8 cellular contexts compared by ENCODE assay signal in genomic region chr1:1504777-1505365, GRCh38. TPM values are rescaled to one million over a fixed set of nuclear protein-coding genes. Genes with fewer than 3 reads are reported as not detected.
DNase-seq lines count a peak whose midpoint lies in the region; TF ChIP-seq lines count a peak whose summit lies in the region.
"Not testable (repeated sequence)": the region's sequence is repeated elsewhere in the genome, so short reads cannot be mapped to it uniquely, and the experiment has no call there.

No MANE protein-coding gene starts in this region.

- H4K20me1 ChIP-seq in smooth muscle cell (ENCODE audit: low read depth): not testable (repeated sequence)

- not testable (repeated sequence) for H3K4me1 ChIP-seq in SJSA1 (replicated peaks); effector memory CD4-positive, alpha-beta T cell (ENCODE audit: control insufficient read depth, insufficient read depth, low read length, poor library complexity, severe bottlenecking); smooth muscle cell (ENCODE audit: low read depth)

- DNase-seq in NCI-H146 treated with DMSO at 0.1 percent for 48 hours (lab: John Stamatoyannopoulos, UW; ENCODE audit: unreplicated experiment) (peak; percentile 43), SJSA1 (ENCODE audit: low read depth in 1 of 2, low spot score in 2 of 2) (peak; percentile 59 to 79), left kidney (ENCODE audit: low read depth, low spot score) (peak; percentile 90), smooth muscle cell (lab: John Stamatoyannopoulos, UW; ENCODE audit: unreplicated experiment) (peak; percentile 30)
- DNase-seq in activated T-cell treated with anti-CD3 and anti-CD28 coated beads, Interleukin-2, amount 50 U/mL, for 1 hour: peak; percentile 78
- DNase-seq in effector memory CD4-positive, alpha-beta T cell: peak; percentile 42 to 68 (median 64)

- H3K79me2 ChIP-seq in smooth muscle cell (ENCODE audit: low read depth): not testable (repeated sequence)

- H3K27ac ChIP-seq in 22Rv1 (peak overlapping the region; percentile 89), SJSA1 (peak overlapping the region; percentile 32; the same call in 1 of the 2 replicates), smooth muscle cell (ENCODE audit: low read depth) (peak overlapping the region; percentile 92)
- H3K27ac ChIP-seq in effector memory CD4-positive, alpha-beta T cell (ENCODE audit: insufficient read depth, low read length, poor library complexity, severe bottlenecking): peak overlapping the region; percentile 37

- peak overlapping the region; percentile 77 for H3K9ac ChIP-seq in smooth muscle cell (ENCODE audit: low read depth)

- not testable (repeated sequence) for H3K36me3 ChIP-seq in SJSA1; effector memory CD4-positive, alpha-beta T cell (ENCODE audit: control insufficient read depth, insufficient read depth, low read length); smooth muscle cell (ENCODE audit: low read depth)

- H3F3A ChIP-seq in smooth muscle cell (ENCODE audit: low read depth): not testable (repeated sequence)

- not testable (repeated sequence) for H3K9me3 ChIP-seq in SJSA1 (replicated peaks); effector memory CD4-positive, alpha-beta T cell (ENCODE audit: control insufficient read depth, low read length); smooth muscle cell (replicated peaks; ENCODE audit: low read depth)

- H3K4me3 ChIP-seq in SJSA1; effector memory CD4-positive, alpha-beta T cell (ENCODE audit: insufficient read depth, low read depth, low read length, poor library complexity, severe bottlenecking): not testable (repeated sequence)
- H3K4me3 ChIP-seq in smooth muscle cell: peak overlapping the region; percentile 35

- H3K27me3 ChIP-seq in SJSA1 (replicated peaks); effector memory CD4-positive, alpha-beta T cell (replicated peaks; ENCODE audit: control insufficient read depth, insufficient read depth, low read length, poor library complexity, severe bottlenecking); smooth muscle cell (ENCODE audit: low read depth): not testable (repeated sequence)

- peak; percentile 91 for TF ChIP-seq CTCF in 22Rv1 (IDR thresholded peaks at IDR 0.05)
- TF ChIP-seq CTCF in GM12873 (IDR thresholded peaks at IDR 0.05; ENCODE audit: insufficient read depth, low read depth, low read length, missing control alignments): peak; percentile 59
- peak; percentile 65 for TF ChIP-seq CTCF in smooth muscle cell (IDR thresholded peaks at IDR 0.05; ENCODE audit: borderline replicate concordance, insufficient read depth, poor library complexity, severe bottlenecking)

- WGBS in smooth muscle cell (ENCODE audit: low lambda C conversion rate): 23% methylated on average over 16 of the region's 16 CpGs

- not testable (repeated sequence) for H2AFZ ChIP-seq in smooth muscle cell (ENCODE audit: low read depth)

- H3K4me2 ChIP-seq in smooth muscle cell: peak overlapping the region; percentile 80

RNA-seq across cellular contexts. Expression of gene ATAD3A, which starts 7.1 kb away (rescaled TPM):
- 32.7 and 51.6 TPM in 2 replicates for total RNA-seq in SJSA1 (2014; rRNA removed; shearing (Covaris generic))
- total RNA-seq in smooth muscle cell: 14.3 and 16.0 TPM in 2 replicates
- polyA plus RNA-seq in smooth muscle cell: 58.0 and 68.7 TPM in 2 replicates

RNA-seq across cellular contexts. Expression of gene ATAD3B, which starts 33.3 kb away (rescaled TPM):
- 24.0 and 33.8 TPM in 2 replicates for total RNA-seq in SJSA1 (2014; rRNA removed; shearing (Covaris generic))
- 6.7 and 8.6 TPM in 2 replicates for total RNA-seq in smooth muscle cell
- 20.2 and 27.4 TPM in 2 replicates for polyA plus RNA-seq in smooth muscle cell

RNA-seq across cellular contexts. Expression of gene TMEM240, which starts 35.6 kb away (rescaled TPM):
- total RNA-seq in SJSA1 (2014; rRNA removed; shearing (Covaris generic)): 0.31 and 0.47 TPM in 2 replicates
- total RNA-seq in smooth muscle cell: 1.9 and 12.2 TPM in 2 replicates
- 2.7 and 4.0 TPM in 2 replicates for polyA plus RNA-seq in smooth muscle cell

RNA-seq across cellular contexts. Expression of gene ATAD3C, which starts 55.4 kb away (rescaled TPM):
- not detected in 2 replicates for total RNA-seq in SJSA1 (2014; rRNA removed; shearing (Covaris generic))
- 0.09 and 0.40 TPM in 2 replicates for total RNA-seq in smooth muscle cell
- polyA plus RNA-seq in smooth muscle cell: 0.86 and 2.6 TPM in 2 replicates

Comparison
In these comparisons a context has a peak if more than half of its experiments do, and no peak if none do; other contexts are left out.
1. H3K27ac ChIP-seq: peak in every context shown above with its lines; median percentile 92 in smooth muscle cell; 89 in 22Rv1; 37 in effector memory CD4-positive, alpha-beta T cell; 32 in SJSA1.
2. DNase-seq: peak in every context shown above with its lines; median percentile 90 in left kidney; 78 in activated T-cell treated with anti-CD3 and anti-CD28 coated beads, Interleukin-2, amount 50 U/mL, for 1 hour; 69 in SJSA1; 64 in effector memory CD4-positive, alpha-beta T cell; 43 in NCI-H146 treated with DMSO at 0.1 percent for 48 hours; 30 in smooth muscle cell.